Comparison of ENCODE assay signal across 19 cellular contexts in genomic region chr3:141065841-141066592, GRCh38. TPM values are rescaled to one million over a fixed set of nuclear protein-coding genes. Genes with fewer than 3 reads are reported as not detected.
"Had no signal": no experiment of that assay in that cellular context is flagged by ENCODE, and none has a peak within 500 bp of the region (broad histone marks: within the 10 kb centered on the region; RNA-seq: fewer than 3 reads in every experiment).

No MANE protein-coding gene starts in this region.

- H3K4me3 ChIP-seq: dorsolateral prefrontal cortex, hepatocyte, neural progenitor cell, SJCRH30, spleen, thoracic aorta had no signal

- H3K27ac Mint-ChIP-seq: activated CD4-positive, alpha-beta T cell treated with anti-CD3 and anti-CD28 coated beads, Interleukin-2, amount 10 ng/mL, durations not matched to agents 7 days and 5 days; activated naive CD8-positive, alpha-beta T cell treated with anti-CD3 and anti-CD28 coated beads, Interleukin-2, amount 10 ng/mL, durations not matched to agents 7 days and 5 days; naive thymus-derived CD4-positive, alpha-beta T cell; neural progenitor cell; stimulated activated naive CD8-positive, alpha-beta T cell treated with anti-CD3 and anti-CD28 coated beads, Interleukin-15, Interleukin-2, amounts not matched to agents 100 ng/mL and 50 ng/mL, for 24 hours had no signal

- H3K4me3 Mint-ChIP-seq: activated CD4-positive, alpha-beta T cell treated with anti-CD3 and anti-CD28 coated beads, Interleukin-2, amount 10 ng/mL, durations not matched to agents 7 days and 5 days; activated naive CD8-positive, alpha-beta T cell treated with anti-CD3 and anti-CD28 coated beads, Interleukin-2, amount 10 ng/mL, durations not matched to agents 7 days and 5 days; naive thymus-derived CD4-positive, alpha-beta T cell; neural progenitor cell; stimulated activated naive CD8-positive, alpha-beta T cell treated with anti-CD3 and anti-CD28 coated beads, Interleukin-15, Interleukin-2, amounts not matched to agents 100 ng/mL and 50 ng/mL, for 24 hours had no signal

- H3K36me3 ChIP-seq: neural progenitor cell, spleen, thoracic aorta had no signal

- H3K27me3 Mint-ChIP-seq: activated CD4-positive, alpha-beta T cell treated with anti-CD3 and anti-CD28 coated beads, Interleukin-2, amount 10 ng/mL, durations not matched to agents 7 days and 5 days had no signal

- H3K36me3 Mint-ChIP-seq: activated naive CD8-positive, alpha-beta T cell treated with anti-CD3 and anti-CD28 coated beads, Interleukin-2, amount 10 ng/mL, durations not matched to agents 7 days and 5 days had no signal

- DNase-seq: activated CD4-positive, alpha-beta T cell treated with anti-CD3 and anti-CD28 coated beads, Interleukin-2, amount 10 ng/mL, durations not matched to agents 7 days and 5 days; activated naive CD4-positive, alpha-beta T cell treated with Interleukin-2 at 50 U/mL for 16 hours; activated naive CD8-positive, alpha-beta T cell treated with anti-CD3 and anti-CD28 coated beads, Interleukin-2, amount 10 ng/mL, durations not matched to agents 7 days and 5 days; activated T-cell treated with anti-CD3 and anti-CD28 coated beads for 4 hours; amygdala; dorsolateral prefrontal cortex; foreskin keratinocyte; left cardiac atrium; naive thymus-derived CD4-positive, alpha-beta T cell; SJCRH30; spleen; T1000 had no signal

- ATAC-seq: foreskin keratinocyte; left cardiac atrium; naive thymus-derived CD4-positive, alpha-beta T cell had no signal

- H3K9me3 ChIP-seq: SJCRH30, spleen, thoracic aorta had no signal

- H3K27me3 ChIP-seq: hepatocyte, SJCRH30, spleen had no signal

- H3K9me3 Mint-ChIP-seq: activated CD4-positive, alpha-beta T cell treated with anti-CD3 and anti-CD28 coated beads, Interleukin-2, amount 10 ng/mL, durations not matched to agents 7 days and 5 days; activated naive CD8-positive, alpha-beta T cell treated with anti-CD3 and anti-CD28 coated beads, Interleukin-2, amount 10 ng/mL, durations not matched to agents 7 days and 5 days; neural progenitor cell; stimulated activated naive CD8-positive, alpha-beta T cell treated with anti-CD3 and anti-CD28 coated beads, Interleukin-15, Interleukin-2, amounts not matched to agents 100 ng/mL and 50 ng/mL, for 24 hours had no signal

- H3K27ac ChIP-seq: dorsolateral prefrontal cortex, foreskin keratinocyte, hepatocyte, neural progenitor cell, parathyroid adenoma, SJCRH30, spleen, thoracic aorta had no signal

- H3K4me1 ChIP-seq: foreskin keratinocyte, parathyroid adenoma, spleen had no signal

RNA-seq across cellular contexts. Expression of gene SPSB4, which starts 14.9 kb away (rescaled TPM):
- total RNA-seq: activated CD4-positive, alpha-beta T cell treated with anti-CD3 and anti-CD28 coated beads, Interleukin-2, amount 10 ng/mL, durations not matched to agents 7 days and 5 days; activated naive CD8-positive, alpha-beta T cell treated with anti-CD3 and anti-CD28 coated beads, Interleukin-2, amount 10 ng/mL, durations not matched to agents 7 days and 5 days; fibroblast of lung; foreskin keratinocyte; naive thymus-derived CD4-positive, alpha-beta T cell; T-helper 1 cell treated with Interleukin-12 subunit alpha and Interleukin-12 subunit beta and Interleukin-4 antibody, amounts not matched to agents 30 ng/mL and 1 ng/mL, for 36 hours had no signal
